2 cellular contexts compared by ENCODE assay signal in the genomic region with DNA sequence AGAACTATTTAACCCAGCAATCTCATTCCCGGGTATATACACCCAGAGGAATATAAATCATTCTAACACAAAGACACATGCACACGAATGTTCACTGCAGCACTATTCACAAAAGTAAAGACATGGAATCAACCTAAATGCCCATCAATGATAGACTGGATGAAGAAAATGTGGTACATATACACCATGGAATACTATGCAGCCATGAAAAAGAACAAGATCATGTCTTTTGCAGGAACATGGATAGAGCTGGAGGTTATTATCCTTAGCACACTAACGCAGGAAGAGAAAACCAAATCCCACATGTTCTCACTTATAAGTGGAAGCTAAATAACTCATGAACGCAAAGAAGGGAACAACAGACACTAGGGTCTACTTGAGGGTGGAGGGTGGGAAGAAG. TPM values are rescaled to one million over a fixed set of nuclear protein-coding genes. Genes with fewer than 3 reads are reported as not detected.
"Had no signal": no experiment of that assay in that cellular context is flagged by ENCODE, and none has a peak within 500 bp of the region (broad histone marks: within the 10 kb centered on the region; RNA-seq: fewer than 3 reads in every experiment).

No MANE protein-coding gene starts in this region.

RNA-seq across cellular contexts. Expression of a gene that starts 39.0 kb away (rescaled TPM):
- total RNA-seq: cardiac muscle cell, chondrocyte had no signal
- polyA plus RNA-seq: cardiac muscle cell had no signal
